ENCODE assay signal across 8 cellular contexts in genomic region chr1:224329484-224329841, GRCh38. TPM values are rescaled to one million over a fixed set of nuclear protein-coding genes. Genes with fewer than 3 reads are reported as not detected.
DNase-seq lines count a peak whose midpoint lies in the region; ATAC-seq, FAIRE-seq and TF ChIP-seq lines count a peak whose summit lies in the region.

No MANE protein-coding gene starts in this region.

- H3K4me3 ChIP-seq in GM12865 (ENCODE audit: low read depth, low read length), result peak overlapping the region; percentile 98
- peak overlapping the region; percentile 67 to 95 (median 81) for H3K4me3 ChIP-seq in Peyer's patch
- peak overlapping the region; percentile 84 for H3K4me3 ChIP-seq in fibroblast of mammary gland (ENCODE audit: control insufficient read depth, low read depth, low read length)
- H3K4me3 ChIP-seq in retinal pigment epithelial cell (ENCODE audit: low read length), result peak overlapping the region; percentile 99

- ATAC-seq in HG03439 (IDR thresholded peaks at IDR 0.05; ENCODE audit: unreplicated experiment), result no peak

- no peaks in the 10 kb centered on the region for H3K27me3 ChIP-seq in Peyer's patch

- peaks cover 0 to 12% (median 2%) of the 10 kb centered on the region in 4 donors for H3K4me1 ChIP-seq in Peyer's patch

- peak overlapping the region; percentile 89 to 94 (median 92) for H3K27ac ChIP-seq in Peyer's patch

- DNase-seq in GM12865 (ENCODE audit: low read depth) (no peak), Peyer's patch (no peak), fibroblast of mammary gland (ENCODE audit: low read depth) (no peak), retinal pigment epithelial cell (ENCODE audit: low read depth) (no peak), DMS153 treated with DMSO at 0.1 percent for 48 hours (lab: John Stamatoyannopoulos, UW; ENCODE audit: unreplicated experiment) (no peak), C1 segment of cervical spinal cord (lab: John Stamatoyannopoulos, UW) (no peak), frontal cortex (ENCODE audit: low spot score in 2 of 2) (no peak)

- H3K9me3 ChIP-seq in Peyer's patch, result no peaks in the 10 kb centered on the region

- no peak for TF ChIP-seq POLR2A in Peyer's patch (IDR thresholded peaks at IDR 0.05)

- peaks cover 0 to 6% (median 0%) of the 10 kb centered on the region in 3 donors for H3K36me3 ChIP-seq in Peyer's patch

- FAIRE-seq in frontal cortex (lab: Jason Lieb, UNC), result no peak

- no peak for TF ChIP-seq CTCF in GM12865 (IDR thresholded peaks at IDR 0.05; ENCODE audit: insufficient read depth, low read depth, low read length, missing control alignments)
- no peak for TF ChIP-seq CTCF in Peyer's patch (IDR thresholded peaks at IDR 0.05)
- no peak for TF ChIP-seq CTCF in fibroblast of mammary gland (conservative IDR thresholded peaks at IDR 0.05; ENCODE audit: control insufficient read depth, insufficient read depth, low read depth, low read length)
- no peak for TF ChIP-seq CTCF in retinal pigment epithelial cell (conservative IDR thresholded peaks at IDR 0.05; ENCODE audit: low read depth, low read length)

RNA-seq across cellular contexts. Expression of gene NVL, which starts 0.5 kb away (rescaled TPM):
- 10 to 100 TPM; 26.6 to 96.6 (median 38.3) TPM for total RNA-seq in Peyer's patch
- 35.5 TPM for total RNA-seq in frontal cortex

RNA-seq across cellular contexts. Expression of gene CNIH4, which starts 27.2 kb away (rescaled TPM):
- total RNA-seq in Peyer's patch (10 to 100 TPM; 19.8 to 77.8 (median 47.0) TPM), frontal cortex (39.1 TPM)
